Comparison of ENCODE assay signal across 9 cellular contexts in the genomic region with DNA sequence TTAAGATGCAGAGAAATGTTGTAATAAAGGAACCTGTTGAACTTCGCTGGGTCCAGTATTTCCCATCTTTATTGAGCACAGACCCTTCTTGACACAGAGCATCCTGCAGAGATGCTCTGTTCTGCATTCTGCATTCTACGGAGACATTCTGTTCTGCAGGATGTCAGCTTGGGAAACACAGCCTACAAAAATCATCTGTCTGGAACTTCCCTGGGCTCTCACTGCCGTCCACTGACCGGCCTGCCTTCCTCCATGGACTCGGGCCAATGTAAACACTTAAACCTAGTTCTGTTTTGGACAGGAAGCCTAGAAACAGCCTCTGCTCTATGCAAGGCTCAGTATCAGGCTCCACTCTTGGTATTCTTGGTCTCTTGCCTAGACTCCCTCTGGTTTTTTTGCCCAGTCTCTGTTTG.
DNase-seq lines count a peak whose midpoint lies in the region; ATAC-seq, FAIRE-seq and TF ChIP-seq lines count a peak whose summit lies in the region.
"Had no signal": no experiment of that assay in that cellular context is flagged by ENCODE, and none has a peak within 500 bp of the region (broad histone marks: within the 10 kb centered on the region; RNA-seq: fewer than 3 reads in every experiment).

No MANE protein-coding gene starts in this region.

- no peaks in the 10 kb centered on the region for H3K27me3 Mint-ChIP-seq in natural killer cell (ENCODE audit: low read depth in 2 of 2)

- no peak overlapping the region for H3K27ac Mint-ChIP-seq in natural killer cell

- peak; percentile 61 to 70 (median 67) for ATAC-seq in pancreas
- no peak for ATAC-seq in natural killer cell

- H2AFZ ChIP-seq in Karpas-422 (ENCODE audit: low read length), result no peak overlapping the region

- H3K9ac ChIP-seq in Karpas-422 (ENCODE audit: low read length), result no peak overlapping the region

- H3K9me3 Mint-ChIP-seq in natural killer cell, result no peaks in the 10 kb centered on the region

- no peaks in the 10 kb centered on the region for H4K20me1 ChIP-seq in Karpas-422 (ENCODE audit: insufficient read depth, low read depth, low read length)

- DNase-seq in AG10803 (ENCODE audit: low read depth) (peak; percentile 78), RCC 7860 (ENCODE audit: low spot score) (peak; percentile 85), fibroblast of peridontal ligament (ENCODE audit: extremely low read depth) (peak; percentile 81), pancreas (peak in 4 of 6 donors; percentile 56 to 68 (median 67)), Karpas-422 (no peak), natural killer cell (no peak), amygdala (lab: John Stamatoyannopoulos, UW) (no peak)
- no peak for DNase-seq in activated CD4-positive, alpha-beta T cell treated with anti-CD3 and anti-CD28 coated beads, Interleukin-2, amount 50 U/mL, for 4 hours
- DNase-seq: NCI-H1436 treated with DMSO at 0.1 percent for 48 hours had no signal

- TF ChIP-seq CTCF in AG10803 (conservative IDR thresholded peaks at IDR 0.05; ENCODE audit: low read length) (no peak), pancreas (IDR thresholded peaks at IDR 0.05) (no peak), natural killer cell (IDR thresholded peaks at IDR 0.05) (no peak)

- H3K4me1 Mint-ChIP-seq in natural killer cell, result peaks cover 0 to 4% of the 10 kb centered on the region in 2 donors

- no peak overlapping the region for H3K4me3 Mint-ChIP-seq in natural killer cell

- no peaks in the 10 kb centered on the region for H3K79me2 ChIP-seq in Karpas-422 (ENCODE audit: low read length)

- FAIRE-seq in RCC 7860 (lab: Jason Lieb, UNC), result peak; percentile 60
- FAIRE-seq in pancreas (lab: Jason Lieb, UNC), result no peak

- peak overlapping the region in 3 of 4 donors; percentile 2 to 75 (median 70) for H3K27ac ChIP-seq in pancreas
- no peak overlapping the region for H3K27ac ChIP-seq in Karpas-422 (ENCODE audit: low read length)

- H3K9me2 ChIP-seq in Karpas-422 (replicated peaks; ENCODE audit: insufficient read depth, low read length), result no peaks in the 10 kb centered on the region

- no peaks in the 10 kb centered on the region for H3K9me3 ChIP-seq in pancreas
- H3K9me3 ChIP-seq in Karpas-422 (ENCODE audit: low read length), result no peaks in the 10 kb centered on the region

- no peak overlapping the region for H3K4me2 ChIP-seq in Karpas-422 (ENCODE audit: low read depth, low read length, poor library complexity, severe bottlenecking)

- 16 to 17% methylated on average over 5 of the region's 5 CpGs for WGBS in pancreas, 2 donors

- H3K36me3 ChIP-seq in pancreas (no peaks in the 10 kb centered on the region), Karpas-422 (ENCODE audit: insufficient read depth, low read length) (no peaks in the 10 kb centered on the region)

- H3K4me1 ChIP-seq in pancreas, result peaks cover 28 to 32% (median 31%) of the 10 kb centered on the region in 3 donors
- no peaks in the 10 kb centered on the region for H3K4me1 ChIP-seq in Karpas-422 (ENCODE audit: low read length)

- intact Hi-C loops in pancreas (cut with DNase I) (no loop called here), natural killer cell (cut with micrococcal nuclease) (no loop called here)

- H3K27me3 ChIP-seq in pancreas (no peaks in the 10 kb centered on the region), Karpas-422 (ENCODE audit: low read length) (no peaks in the 10 kb centered on the region)

- H3K36me3 Mint-ChIP-seq in natural killer cell, result no peaks in the 10 kb centered on the region

- H3K4me3 ChIP-seq in AG10803 (ENCODE audit: low read length), result no peak overlapping the region
- no peak overlapping the region for H3K4me3 ChIP-seq in pancreas
- H3K4me3 ChIP-seq in Karpas-422 (ENCODE audit: low read length), result no peak overlapping the region

Comparison
In these comparisons a context has a peak if more than half of its experiments do, and no peak if none do; other contexts are left out.
1. DNase-seq: peak in AG10803 (single experiment), RCC 7860 (single experiment), fibroblast of peridontal ligament (single experiment) and pancreas (4 of 6); none in Karpas-422 (single experiment), natural killer cell (single experiment), amygdala (0 of 56) and activated CD4-positive, alpha-beta T cell treated with anti-CD3 and anti-CD28 coated beads, Interleukin-2, amount 50 U/mL, for 4 hours (0 of 2).
2. ATAC-seq: peak in pancreas (4 of 4); none in natural killer cell (0 of 3).